In the genomic region with DNA sequence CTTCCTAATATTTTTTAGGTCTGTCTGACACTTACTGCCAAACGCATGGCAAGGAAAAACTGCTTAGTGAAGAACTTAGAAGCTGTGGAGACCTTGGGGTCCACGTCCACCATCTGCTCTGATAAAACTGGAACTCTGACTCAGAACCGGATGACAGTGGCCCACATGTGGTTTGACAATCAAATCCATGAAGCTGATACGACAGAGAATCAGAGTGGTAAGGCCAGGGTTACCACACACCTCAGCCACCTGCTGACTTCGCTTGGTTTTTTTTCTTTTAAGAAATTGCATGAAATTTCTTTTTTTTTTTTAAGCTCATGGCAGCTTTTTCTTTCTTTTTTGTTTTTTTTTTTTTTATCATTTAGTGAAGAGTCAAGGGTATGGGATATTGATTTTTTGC, we compare ENCODE assay signal across 12 cellular contexts. TPM values are rescaled to one million over a fixed set of nuclear protein-coding genes. Genes with fewer than 3 reads are reported as not detected.
DNase-seq lines count a peak whose midpoint lies in the region; ATAC-seq lines count a peak whose summit lies in the region.
"Had no signal": no experiment of that assay in that cellular context is flagged by ENCODE, and none has a peak within 500 bp of the region (broad histone marks: within the 10 kb centered on the region; RNA-seq: fewer than 3 reads in every experiment).

No MANE protein-coding gene starts in this region.

- CTCF ChIA-PET in activated CD4-positive, alpha-beta T cell treated with anti-CD3 and anti-CD28 coated beads for 36 hours (lab: Charles Lee), result interaction anchor here (0.6 to 1.3 kb wide), 6 partner anchors 9 to 221 kb away, joined by 3 read pairs; no protein-coding TSS in a partner anchor
- CTCF ChIA-PET in activated CD8-positive, alpha-beta T cell treated with anti-CD3 and anti-CD28 coated beads, Interleukin-2, amount 10 ng/mL, durations not matched to agents 7 days and 5 days (lab: Charles Lee), result interaction anchor here (1.3 to 3.7 kb wide), 6 partner anchors 9 to 251 kb away, joined by 3 to 13 read pairs (median 8); no protein-coding TSS in a partner anchor

- ATAC-seq in activated CD4-positive, alpha-beta T cell treated with anti-CD3 and anti-CD28 coated beads for 36 hours, result peak; percentile 92
- peak; percentile 70 for ATAC-seq in HG03060 (IDR thresholded peaks at IDR 0.05; ENCODE audit: low read depth, unreplicated experiment)
- ATAC-seq in activated CD8-positive, alpha-beta T cell treated with anti-CD3 and anti-CD28 coated beads, Interleukin-2, amount 10 ng/mL, durations not matched to agents 7 days and 5 days, result peak; percentile 85
- ATAC-seq in GM18519 (IDR thresholded peaks at IDR 0.05; ENCODE audit: low FRiP score, unreplicated experiment), result no peak
- ATAC-seq: body of pancreas had no signal

- POLR2A ChIA-PET in activated CD4-positive, alpha-beta T cell treated with anti-CD3 and anti-CD28 coated beads for 36 hours (lab: Charles Lee), result interaction anchor here (0.7 kb wide), 1 partner anchor 347 kb away, joined by 4 read pairs; no protein-coding TSS in a partner anchor
- POLR2A ChIA-PET in activated CD8-positive, alpha-beta T cell treated with anti-CD3 and anti-CD28 coated beads, Interleukin-2, amount 10 ng/mL, durations not matched to agents 7 days and 5 days (lab: Charles Lee), result interaction anchor here (0.6 to 1.0 kb wide), 3 partner anchors 9 to 27 kb away, joined by 3 to 5 read pairs (median 3); no protein-coding TSS in a partner anchor

- peak; percentile 71 for DNase-seq in activated CD4-positive, alpha-beta T cell treated with anti-CD3 and anti-CD28 coated beads for 36 hours
- no peak for DNase-seq in activated CD4-positive, alpha-beta T cell treated with anti-CD3 and anti-CD28 coated beads for 1 hour
- peak; percentile 64 for DNase-seq in activated CD8-positive, alpha-beta T cell treated with anti-CD3 and anti-CD28 coated beads, Interleukin-2, amount 10 ng/mL, durations not matched to agents 7 days and 5 days
- peak in 2 of 3 donors; percentile 27 to 35 for DNase-seq in stimulated activated CD4-positive, alpha-beta T cell treated with anti-CD3 and anti-CD28 coated beads, TNF-alpha, amount 100 ng/mL, for 48 hours (ENCODE audit: low read depth in 3 of 3)
- DNase-seq in NCI-H82 (lab: John Stamatoyannopoulos, UW) (no peak), NCI-H1105 (lab: John Stamatoyannopoulos, UW) (no peak)
- DNase-seq: 8988T, body of pancreas, foreskin fibroblast, NCI-H1436 treated with DMSO at 0.1 percent for 48 hours had no signal

- H3K27ac Mint-ChIP-seq in activated CD4-positive, alpha-beta T cell treated with anti-CD3 and anti-CD28 coated beads for 36 hours, result no peak overlapping the region
- peak overlapping the region; percentile 50 for H3K27ac Mint-ChIP-seq in activated CD8-positive, alpha-beta T cell treated with anti-CD3 and anti-CD28 coated beads, Interleukin-2, amount 10 ng/mL, durations not matched to agents 7 days and 5 days

- no peaks in the 10 kb centered on the region for H3K27me3 Mint-ChIP-seq in activated CD4-positive, alpha-beta T cell treated with anti-CD3 and anti-CD28 coated beads for 36 hours
- no peaks in the 10 kb centered on the region for H3K27me3 Mint-ChIP-seq in activated CD8-positive, alpha-beta T cell treated with anti-CD3 and anti-CD28 coated beads, Interleukin-2, amount 10 ng/mL, durations not matched to agents 7 days and 5 days (ENCODE audit: low read depth)

- no peaks in the 10 kb centered on the region for H3K9me3 Mint-ChIP-seq in activated CD4-positive, alpha-beta T cell treated with anti-CD3 and anti-CD28 coated beads for 36 hours (ENCODE audit: low read depth)
- H3K9me3 Mint-ChIP-seq in activated CD8-positive, alpha-beta T cell treated with anti-CD3 and anti-CD28 coated beads, Interleukin-2, amount 10 ng/mL, durations not matched to agents 7 days and 5 days (ENCODE audit: insufficient read depth), result no peaks in the 10 kb centered on the region

- peaks cover 78% of the 10 kb centered on the region for H3K36me3 Mint-ChIP-seq in activated CD4-positive, alpha-beta T cell treated with anti-CD3 and anti-CD28 coated beads for 36 hours (ENCODE audit: low read depth)
- peaks cover 86% of the 10 kb centered on the region for H3K36me3 Mint-ChIP-seq in activated CD8-positive, alpha-beta T cell treated with anti-CD3 and anti-CD28 coated beads, Interleukin-2, amount 10 ng/mL, durations not matched to agents 7 days and 5 days (ENCODE audit: low read depth)

- H3K4me1 Mint-ChIP-seq in activated CD4-positive, alpha-beta T cell treated with anti-CD3 and anti-CD28 coated beads for 36 hours, result peaks cover 59% of the 10 kb centered on the region
- H3K4me1 Mint-ChIP-seq in activated CD8-positive, alpha-beta T cell treated with anti-CD3 and anti-CD28 coated beads, Interleukin-2, amount 10 ng/mL, durations not matched to agents 7 days and 5 days (ENCODE audit: low read depth), result peaks cover 54% of the 10 kb centered on the region

- H3K4me3 Mint-ChIP-seq in activated CD4-positive, alpha-beta T cell treated with anti-CD3 and anti-CD28 coated beads for 36 hours, result no peak overlapping the region
- H3K4me3 Mint-ChIP-seq in activated CD8-positive, alpha-beta T cell treated with anti-CD3 and anti-CD28 coated beads, Interleukin-2, amount 10 ng/mL, durations not matched to agents 7 days and 5 days, result no peak overlapping the region

- intact Hi-C loops in activated CD4-positive, alpha-beta T cell treated with anti-CD3 and anti-CD28 coated beads for 36 hours (cut with DNase I, micrococcal nuclease), result loop anchor here (1.0 kb wide), 3 partner anchors 9 to 28 kb away; no protein-coding TSS in a partner anchor

RNA-seq across cellular contexts. Expression of a gene that starts 17.2 kb away (rescaled TPM):
- total RNA-seq in activated CD4-positive, alpha-beta T cell treated with anti-CD3 and anti-CD28 coated beads for 36 hours, result 100 to 1,000 TPM; 247 to 257 TPM
- 100 to 1,000 TPM; 203 to 204 TPM for total RNA-seq in activated CD8-positive, alpha-beta T cell treated with anti-CD3 and anti-CD28 coated beads, Interleukin-2, amount 10 ng/mL, durations not matched to agents 7 days and 5 days

Comparison
In these comparisons a context has a peak if more than half of its experiments do, and no peak if none do; other contexts are left out.
1. DNase-seq: peak in activated CD4-positive, alpha-beta T cell treated with anti-CD3 and anti-CD28 coated beads for 36 hours (single experiment), activated CD8-positive, alpha-beta T cell treated with anti-CD3 and anti-CD28 coated beads, Interleukin-2, amount 10 ng/mL, durations not matched to agents 7 days and 5 days (single experiment) and stimulated activated CD4-positive, alpha-beta T cell treated with anti-CD3 and anti-CD28 coated beads, TNF-alpha, amount 100 ng/mL, for 48 hours (2 of 3); none in activated CD4-positive, alpha-beta T cell treated with anti-CD3 and anti-CD28 coated beads for 1 hour (single experiment), NCI-H82 (single experiment) and NCI-H1105 (single experiment).